In genomic region chr2:99337164-99337930, GRCh38 we compare ENCODE assay signal across 8 cellular contexts. TPM values are rescaled to one million over a fixed set of nuclear protein-coding genes. Genes with fewer than 3 reads are reported as not detected.
A peak's percentile ranks its signal among the peaks of the same experiment; 100 is the strongest.
DNase-seq lines count a peak whose midpoint lies in the region; ATAC-seq and TF ChIP-seq lines count a peak whose summit lies in the region.

Gene EIF5B, plus strand, starts transcription at chr2:99337389. Its CDS starts 166 bp downstream, at chr2:99337555.

- WGBS in esophagus squamous epithelium, 2 donors, result 1 to 2% methylated on average over 32 to 42 of the region's 80 CpGs

- TF ChIP-seq CTCF in Panc1 (IDR thresholded peaks at IDR 0.05) (peak; percentile 97), esophagus squamous epithelium (IDR thresholded peaks at IDR 0.05) (peak in 5 of 6 experiments; percentile 31 to 57 (median 52))

- no TSS peak for BruUV-seq in Panc1 (replicated peaks; lab: Mats Ljungman, UMichigan)

- POLR2A ChIA-PET in Panc1 (lab: Charles Lee), result interaction anchor here (0.7 kb wide), 1 partner anchor 157 kb away, joined by 4 read pairs; no protein-coding TSS in a partner anchor

- peak within 1 kb of the TSS; percentile 89 to 96 for H3K4me3 ChIP-seq in Panc1 (ENCODE audit: low read depth in 2 of 2, low read length in 2 of 2)
- peak within 1 kb of the TSS; percentile 69 to 96 (median 75) for H3K4me3 ChIP-seq in esophagus squamous epithelium

- CTCF ChIA-PET in Panc1 (lab: Charles Lee), result interaction anchor here (0.6 to 1.7 kb wide), 2 partner anchors 11 to 153 kb away, joined by 3 to 4 read pairs; partner anchors contain the start of gene REV1

- ATAC-seq in GM21825 (IDR thresholded peaks at IDR 0.05; ENCODE audit: unreplicated experiment), result peak; percentile 56
- ATAC-seq in Panc1, result peak; percentile 91

- H3K27me3 ChIP-seq in Panc1 (ENCODE audit: control insufficient read depth, insufficient read depth, low read length) (no peaks in the 10 kb centered on the region), esophagus squamous epithelium (no peaks in the 10 kb centered on the region)

- no peaks in the 10 kb centered on the region for H3K9me3 ChIP-seq in KOPT-K1 (ENCODE audit: insufficient read depth, low read length, poor library complexity, severe bottlenecking)
- no peaks in the 10 kb centered on the region for H3K9me3 ChIP-seq in Panc1 (ENCODE audit: control insufficient read depth, insufficient read depth, low read depth, low read length)
- no peaks in the 10 kb centered on the region for H3K9me3 ChIP-seq in esophagus squamous epithelium

- DNase-seq in EH (ENCODE audit: low read depth), result peak; percentile 96
- DNase-seq in Panc1 (ENCODE audit: low read depth, low spot score), result peak; percentile 88
- DNase-seq in activated T-cell treated with anti-CD3 and anti-CD28 coated beads, Interleukin-2, amount 50 U/mL, for 48 hours, result peak; percentile 95 to 96
- peak; percentile 80 for DNase-seq in esophagus squamous epithelium (lab: John Stamatoyannopoulos, UW)
- DNase-seq in myocyte (ENCODE audit: low read depth), result peak; percentile 99
- DNase-seq in stimulated activated CD8-positive, alpha-beta memory T cell treated with anti-CD3 and anti-CD28 coated beads, Interleukin-7, amount 100 ng/mL, for 4 hours (ENCODE audit: low read depth in 2 of 2), result peak; percentile 87 to 95

- intact Hi-C loops in Panc1 (cut with micrococcal nuclease; ENCODE audit: unreplicated experiment), result loop anchor here (5.0 kb wide), 1 partner anchor 155 kb away; the partner anchor contains the start of genes MITD1 and MRPL30
- intact Hi-C loops in esophagus squamous epithelium (cut with DNase I), result loop anchor here (10.0 kb wide), 2 partner anchors 147 to 153 kb away; partner anchors contain the start of genes MITD1 and MRPL30

- TF ChIP-seq POLR2A in esophagus squamous epithelium (IDR thresholded peaks at IDR 0.05), result peak in 1 of 4 donors; percentile 68

- H3K36me3 ChIP-seq in KOPT-K1 (ENCODE audit: insufficient read depth, low read length) (peaks cover 10% of the 10 kb centered on the region), Panc1 (ENCODE audit: control insufficient read depth, insufficient read depth, low read length) (peaks cover 9% of the 10 kb centered on the region), esophagus squamous epithelium (peaks cover 0 to 9% (median 2%) of the 10 kb centered on the region in 3 donors)

- in situ Hi-C loops in Panc1 (cut with HindIII; ENCODE audit: low pct_unique_long_range_greater_than_20kb, low sequenced_read_pairs), result no loop called here

- H3K4me1 ChIP-seq in Panc1 (ENCODE audit: control insufficient read depth, insufficient read depth, low read length) (peaks cover 34% of the 10 kb centered on the region; the same call in 1 of the 2 replicates), esophagus squamous epithelium (peaks cover 10 to 55% (median 33%) of the 10 kb centered on the region in 3 donors)

- H3K27ac ChIP-seq in KOPT-K1 (ENCODE audit: low read depth, low read length, poor library complexity, severe bottlenecking) (peak within 1 kb of the TSS; percentile 85), Panc1 (ENCODE audit: low read length) (peak within 1 kb of the TSS; percentile 94), esophagus squamous epithelium (peak within 1 kb of the TSS; percentile 84 to 97 (median 94))

RNA-seq across cellular contexts. Expression of gene EIF5B, which starts in this region (rescaled TPM):
- total RNA-seq in Panc1 (2021; ENCODE audit: unreplicated experiment) (49.0 TPM), esophagus squamous epithelium (10 to 100 TPM; 19.4 to 40.7 (median 30.0) TPM), myocyte (19.2 and 22.3 TPM in 2 replicates)
- polyA plus RNA-seq in Panc1 (2012; ENCODE audit: insufficient read length), result 30.8 TPM
- 20.1 TPM for polyA plus RNA-seq in myocyte (2012)

Comparison
In these comparisons a context has a peak if more than half of its experiments do, and no peak if none do; other contexts are left out.
1. Peak in every context shown above with its lines: DNase-seq, ATAC-seq, H3K4me3 ChIP-seq and H3K27ac ChIP-seq.